In genomic region chr14:34667007-34667406, GRCh38 we compare ENCODE assay signal across 26 cellular contexts. TPM values are rescaled to one million over a fixed set of nuclear protein-coding genes. Genes with fewer than 3 reads are reported as not detected.
DNase-seq lines count a peak whose midpoint lies in the region; ATAC-seq, FAIRE-seq and TF ChIP-seq lines count a peak whose summit lies in the region.
"Had no signal": no experiment of that assay in that cellular context is flagged by ENCODE, and none has a peak within 500 bp of the region (broad histone marks: within the 10 kb centered on the region; RNA-seq: fewer than 3 reads in every experiment).

No MANE protein-coding gene starts in this region.

- no peak overlapping the region for H3K4me2 ChIP-seq in astrocyte (ENCODE audit: low read length)
- no peak overlapping the region for H3K4me2 ChIP-seq in parathyroid adenoma (ENCODE audit: low read length)

- TF ChIP-seq POLR2A in tibial nerve (IDR thresholded peaks at IDR 0.05): no peak

- H3K36me3 Mint-ChIP-seq in CD4-positive, CD25-positive, alpha-beta regulatory T cell: no peaks in the 10 kb centered on the region
- no peaks in the 10 kb centered on the region for H3K36me3 Mint-ChIP-seq in astrocyte (ENCODE audit: low read depth, unreplicated experiment)

- 93 to 97% methylated on average over 7 of the region's 7 CpGs for WGBS in tibial nerve, 2 donors

- no peaks in the 10 kb centered on the region for H4K20me1 ChIP-seq in astrocyte (ENCODE audit: insufficient read depth, low read length)
- H4K20me1 ChIP-seq: BLaER1 treated with 17β-estradiol and CSF1 and Interleukin-3, amounts not matched to agents 10 nM and 100 nM had no signal

- TF ChIP-seq CTCF in RWPE1 (conservative IDR thresholded peaks at IDR 0.05; ENCODE audit: low read depth) (no peak), astrocyte (IDR thresholded peaks at IDR 0.05; ENCODE audit: insufficient read depth, low read depth, low read length) (no peak), parathyroid adenoma (IDR thresholded peaks at IDR 0.05) (no peak), tibial nerve (IDR thresholded peaks at IDR 0.05) (no peak)

- H3K4me1 Mint-ChIP-seq in CD4-positive, CD25-positive, alpha-beta regulatory T cell: peaks cover 11 to 20% (median 15%) of the 10 kb centered on the region in 4 donors
- H3K4me1 Mint-ChIP-seq in astrocyte (ENCODE audit: low read depth, unreplicated experiment): peaks cover 12% of the 10 kb centered on the region

- no peaks in the 10 kb centered on the region for H3K27me3 ChIP-seq in CD4-positive, CD25-positive, alpha-beta regulatory T cell (ENCODE audit: control insufficient read depth, insufficient read depth, low read length)
- H3K27me3 ChIP-seq in astrocyte (ENCODE audit: insufficient read depth, low read length): no peaks in the 10 kb centered on the region
- H3K27me3 ChIP-seq in parathyroid adenoma (ENCODE audit: control insufficient read depth, insufficient read depth, low read length): no peaks in the 10 kb centered on the region
- H3K27me3 ChIP-seq in tibial nerve: no peaks in the 10 kb centered on the region
- H3K27me3 ChIP-seq: BLaER1 treated with 17β-estradiol and CSF1 and Interleukin-3, amounts not matched to agents 10 nM and 100 nM; SJSA1 had no signal

- H3K4me3 ChIP-seq in CD4-positive, CD25-positive, alpha-beta regulatory T cell (ENCODE audit: low read depth, low read length): no peak overlapping the region
- H3K4me3 ChIP-seq in astrocyte (ENCODE audit: insufficient read depth, low read depth, low read length): no peak overlapping the region
- H3K4me3 ChIP-seq in parathyroid adenoma (ENCODE audit: low read depth, low read length): no peak overlapping the region
- H3K4me3 ChIP-seq in tibial nerve: no peak overlapping the region
- H3K4me3 ChIP-seq: BLaER1 treated with 17β-estradiol and CSF1 and Interleukin-3, amounts not matched to agents 10 nM and 100 nM; SJSA1 had no signal

- peak overlapping the region in 2 of 3 donors; percentile 14 to 62 for H3K27ac Mint-ChIP-seq in CD4-positive, CD25-positive, alpha-beta regulatory T cell
- peak overlapping the region; percentile 47 for H3K27ac Mint-ChIP-seq in astrocyte (ENCODE audit: unreplicated experiment)

- H3K9ac ChIP-seq in astrocyte (ENCODE audit: low read length) (no peak overlapping the region), parathyroid adenoma (no peak overlapping the region)

- CTCF ChIA-PET in RWPE1 (lab: Yijun Ruan, JAX): interaction anchor here (0.7 kb wide), 1 partner anchor 1202 kb away, joined by 3 read pairs; no protein-coding TSS in a partner anchor

- H2AFZ ChIP-seq in astrocyte (ENCODE audit: low read depth, low read length): no peak overlapping the region
- peak overlapping the region; percentile 6 for H2AFZ ChIP-seq in parathyroid adenoma

- H3K9me3 ChIP-seq in CD4-positive, CD25-positive, alpha-beta regulatory T cell (ENCODE audit: control insufficient read depth in 2 of 2, low read length in 2 of 2): peaks cover 0 to 1% of the 10 kb centered on the region in 2 experiments
- H3K9me3 ChIP-seq in astrocyte (ENCODE audit: insufficient read depth, low read depth, low read length) (no peaks in the 10 kb centered on the region), parathyroid adenoma (ENCODE audit: control insufficient read depth, low read length) (no peaks in the 10 kb centered on the region), tibial nerve (peaks cover 0 to 9% (median 0%) of the 10 kb centered on the region in 4 donors)
- H3K9me3 ChIP-seq: Caco-2, SJSA1 had no signal

- H3K9me3 Mint-ChIP-seq in CD4-positive, CD25-positive, alpha-beta regulatory T cell: peaks cover 0 to 4% (median 0%) of the 10 kb centered on the region in 7 donors
- H3K9me3 Mint-ChIP-seq in astrocyte (ENCODE audit: unreplicated experiment): no peaks in the 10 kb centered on the region

- H3K27me3 Mint-ChIP-seq in CD4-positive, CD25-positive, alpha-beta regulatory T cell: peaks cover 9% of the 10 kb centered on the region
- no peaks in the 10 kb centered on the region for H3K27me3 Mint-ChIP-seq in astrocyte (ENCODE audit: low read depth, unreplicated experiment)
- H3K27me3 Mint-ChIP-seq: CD4-positive, alpha-beta memory T cell had no signal

- no peak for ATAC-seq in CD4-positive, CD25-positive, alpha-beta regulatory T cell (ENCODE audit: low read depth in 2 of 2)

- H3K4me3 Mint-ChIP-seq in CD4-positive, CD25-positive, alpha-beta regulatory T cell: no peak overlapping the region
- no peak overlapping the region for H3K4me3 Mint-ChIP-seq in astrocyte (ENCODE audit: unreplicated experiment)

- POLR2A ChIA-PET in RWPE1 (lab: Yijun Ruan, JAX; ENCODE audit: low non-redundant PET): no interaction called here

- no peaks in the 10 kb centered on the region for H3K36me3 ChIP-seq in CD4-positive, CD25-positive, alpha-beta regulatory T cell (ENCODE audit: control insufficient read depth, insufficient read depth, low read length)
- H3K36me3 ChIP-seq in astrocyte (ENCODE audit: insufficient read depth, low read length) (no peaks in the 10 kb centered on the region), parathyroid adenoma (ENCODE audit: control insufficient read depth, insufficient read depth, low read length) (no peaks in the 10 kb centered on the region), tibial nerve (no peaks in the 10 kb centered on the region)
- H3K36me3 ChIP-seq: BLaER1 treated with 17β-estradiol and CSF1 and Interleukin-3, amounts not matched to agents 10 nM and 100 nM; SJSA1 had no signal

- DNase-seq in CD4-positive, CD25-positive, alpha-beta regulatory T cell: no peak
- DNase-seq in RWPE1 (ENCODE audit: low spot score) (no peak), astrocyte (ENCODE audit: low read depth) (no peak), caudate nucleus (lab: John Stamatoyannopoulos, UW) (no peak), tibial nerve (ENCODE audit: low spot score in 2 of 2) (no peak), D341Med (ENCODE audit: low spot score) (no peak)
- no peak for DNase-seq in activated CD4-positive, CD25-positive, alpha-beta regulatory T cell (lab: John Stamatoyannopoulos, UW)
- DNase-seq: AML-193; Caco-2; CD4-positive, alpha-beta memory T cell; DMS 273 treated with DMSO at 0.1 percent for 48 hours; DMS79 treated with DMSO at 0.1 percent for 48 hours; H7; KG1; MM.1S; NCI-H2029; NCI-H446; NCI-H524 treated with DMSO at 0.1 percent for 48 hours; NCI-H774; NK-92 treated with Interleukin-12 subunit alpha and Interleukin-12 subunit beta, amount 100 ng/mL, for 24 hours; PC-3; Right ventricle myocardium superior had no signal

- peaks cover 21% of the 10 kb centered on the region for H3K4me1 ChIP-seq in CD4-positive, CD25-positive, alpha-beta regulatory T cell (ENCODE audit: control insufficient read depth, insufficient read depth, low read length, poor library complexity, severe bottlenecking)
- H3K4me1 ChIP-seq in astrocyte (ENCODE audit: insufficient read depth, low read length): peaks cover 6% of the 10 kb centered on the region
- H3K4me1 ChIP-seq in parathyroid adenoma: peaks cover 18% of the 10 kb centered on the region
- no peaks in the 10 kb centered on the region for H3K4me1 ChIP-seq in tibial nerve
- H3K4me1 ChIP-seq: Caco-2 had no signal

- no peak for TF ChIP-seq EP300 in tibial nerve (IDR thresholded peaks at IDR 0.05)

- H3K27ac ChIP-seq in CD4-positive, CD25-positive, alpha-beta regulatory T cell (ENCODE audit: insufficient read depth, low read length, poor library complexity, severe bottlenecking): no peak overlapping the region
- H3K27ac ChIP-seq in RWPE1 (peak overlapping the region; percentile 58), astrocyte (ENCODE audit: low read depth, low read length) (no peak overlapping the region), parathyroid adenoma (peak overlapping the region; percentile 72), caudate nucleus (ENCODE audit: low read depth, low read length) (no peak overlapping the region), tibial nerve (peak overlapping the region in 2 of 4 donors; percentile 1 to 50)

- H3K79me2 ChIP-seq in astrocyte (ENCODE audit: insufficient read depth, low read length): no peaks in the 10 kb centered on the region
- H3K79me2 ChIP-seq in parathyroid adenoma: no peaks in the 10 kb centered on the region

- no peak for FAIRE-seq in astrocyte (lab: Jason Lieb, UNC)
- FAIRE-seq: GM18507 had no signal

RNA-seq across cellular contexts. Expression of gene SNX6, which starts 37.1 kb away (rescaled TPM):
- total RNA-seq in CD4-positive, CD25-positive, alpha-beta regulatory T cell: 88.7 TPM
- 100 to 1,000 TPM; 132 to 171 (median 143) TPM for polyA plus RNA-seq in CD4-positive, CD25-positive, alpha-beta regulatory T cell
- total RNA-seq in astrocyte: 108 and 111 TPM in 2 replicates
- 100 to 1,000 TPM in 1 of 4 donors, 10 to 100 TPM in 3; 60.8 to 118 (median 80.5) TPM for total RNA-seq in tibial nerve

RNA-seq across cellular contexts. Expression of gene CFL2, which starts 47.4 kb away (rescaled TPM):
- 27.8 TPM for total RNA-seq in CD4-positive, CD25-positive, alpha-beta regulatory T cell
- 10 to 100 TPM in 1 of 4 donors, 1 to 10 TPM in 3; 7.1 to 11.1 (median 7.5) TPM for polyA plus RNA-seq in CD4-positive, CD25-positive, alpha-beta regulatory T cell
- 103 and 110 TPM in 2 replicates for total RNA-seq in astrocyte
- total RNA-seq in tibial nerve: 10 to 100 TPM; 36.6 to 99.6 (median 82.3) TPM

Comparison
In these comparisons a context has a peak if more than half of its experiments do, and no peak if none do; other contexts are left out.
1. H3K27ac ChIP-seq: peak in RWPE1 (single experiment) and parathyroid adenoma (single experiment); none in CD4-positive, CD25-positive, alpha-beta regulatory T cell (single experiment), astrocyte (single experiment) and caudate nucleus (single experiment).